ENCODE assay signal across 8 cellular contexts in the genomic region with DNA sequence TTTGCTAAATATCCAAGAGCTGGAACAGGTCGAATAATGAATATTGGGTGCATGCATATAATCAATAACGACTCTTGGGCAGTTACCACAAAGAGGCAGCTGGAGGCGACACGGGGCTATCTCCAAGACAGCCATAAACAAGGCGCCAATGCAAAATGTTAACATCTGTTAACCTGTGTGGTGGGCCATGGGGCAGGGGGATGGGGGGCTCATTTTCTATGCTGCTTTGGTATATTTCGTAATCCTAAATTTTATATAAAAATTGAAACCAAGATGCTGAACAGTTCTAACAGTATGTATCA. TPM values are rescaled to one million over a fixed set of nuclear protein-coding genes. Genes with fewer than 3 reads are reported as not detected.
DNase-seq lines count a peak whose midpoint lies in the region; ATAC-seq and TF ChIP-seq lines count a peak whose summit lies in the region.

No MANE protein-coding gene starts in this region.

- in situ Hi-C loops in brain microvascular endothelial cell (cut with HindIII; ENCODE audit: low pct_ligation_motif_present, low sequenced_read_pairs), result no loop called here

- peaks cover 62 to 75% (median 67%) of the 10 kb centered on the region in 10 experiments for H3K4me1 ChIP-seq in BLaER1 treated with 17β-estradiol and CSF1 and Interleukin-3, amounts not matched to agents 10 nM and 100 nM

- peak overlapping the region; percentile 41 to 100 (median 97); a peak in 17 of 22 replicates for H3K9ac ChIP-seq in BLaER1 treated with 17β-estradiol and CSF1 and Interleukin-3, amounts not matched to agents 10 nM and 100 nM

- H4K20me1 ChIP-seq in BLaER1 treated with 17β-estradiol and CSF1 and Interleukin-3, amounts not matched to agents 10 nM and 100 nM, result peaks cover 9 to 18% (median 17%) of the 10 kb centered on the region in 11 experiments; a peak in 16 of 22 replicates

- H3K36me3 ChIP-seq in BLaER1 treated with 17β-estradiol and CSF1 and Interleukin-3, amounts not matched to agents 10 nM and 100 nM, result peaks cover 0 to 8% (median 0%) of the 10 kb centered on the region in 11 experiments; a peak in 3 of 22 replicates
- H3K36me3 ChIP-seq in KOPT-K1 (ENCODE audit: insufficient read depth, low read length) (no peaks in the 10 kb centered on the region), brain microvascular endothelial cell (replicated peaks) (no peaks in the 10 kb centered on the region)

- peak overlapping the region; percentile 80 to 99 (median 98) for H3K4me2 ChIP-seq in BLaER1 treated with 17β-estradiol and CSF1 and Interleukin-3, amounts not matched to agents 10 nM and 100 nM

- H3K9me3 Mint-ChIP-seq in natural killer cell, result no peaks in the 10 kb centered on the region

- H3K4me3 Mint-ChIP-seq in natural killer cell, result peak overlapping the region; percentile 97

- DNase-seq in caudate nucleus (lab: John Stamatoyannopoulos, UW), result no peak
- DNase-seq in natural killer cell, result no peak
- DNase-seq in NCI-H1930 (lab: John Stamatoyannopoulos, UW), result no peak
- DNase-seq in activated CD4-positive, CD25-positive, alpha-beta regulatory T cell treated with anti-CD3 and anti-CD28 coated beads, Interleukin-2, amount 50 U/mL, for 72 hours, result no peak
- no peak for DNase-seq in NCI-H1694 (lab: John Stamatoyannopoulos, UW)
- no peak for DNase-seq in brain microvascular endothelial cell

- peak overlapping the region in 9 of 10 experiments; percentile 76 to 95 (median 91); a peak in 15 of 20 replicates for H3K4me3 ChIP-seq in BLaER1 treated with 17β-estradiol and CSF1 and Interleukin-3, amounts not matched to agents 10 nM and 100 nM
- H3K4me3 ChIP-seq in brain microvascular endothelial cell (ENCODE audit: low read depth, low read length), result no peak overlapping the region

- no peaks in the 10 kb centered on the region for H3K9me3 ChIP-seq in BLaER1 treated with 17β-estradiol and CSF1 and Interleukin-3, amounts not matched to agents 10 nM and 100 nM (replicated peaks in 1 of 11)
- H3K9me3 ChIP-seq in KOPT-K1 (ENCODE audit: insufficient read depth, low read length, poor library complexity, severe bottlenecking), result no peaks in the 10 kb centered on the region

- H3K36me3 Mint-ChIP-seq in natural killer cell, result no peaks in the 10 kb centered on the region

- no peaks in the 10 kb centered on the region for H3K27me3 ChIP-seq in BLaER1 treated with 17β-estradiol and CSF1 and Interleukin-3, amounts not matched to agents 10 nM and 100 nM
- no peaks in the 10 kb centered on the region for H3K27me3 ChIP-seq in brain microvascular endothelial cell (replicated peaks)

- H3K27me3 Mint-ChIP-seq in natural killer cell (ENCODE audit: low read depth in 2 of 2), result no peaks in the 10 kb centered on the region

- intact Hi-C loops in natural killer cell (cut with micrococcal nuclease), result no loop called here

- H3K27ac ChIP-seq in BLaER1 treated with 17β-estradiol and CSF1 and Interleukin-3, amounts not matched to agents 10 nM and 100 nM, result peak overlapping the region; percentile 7 to 100 (median 99); a peak in 18 of 22 replicates
- H3K27ac ChIP-seq in KOPT-K1 (ENCODE audit: low read depth, low read length, poor library complexity, severe bottlenecking) (peak overlapping the region; percentile 95), caudate nucleus (ENCODE audit: low read depth, low read length) (peak overlapping the region; percentile 100), brain microvascular endothelial cell (no peak overlapping the region)

- no peak for ATAC-seq in natural killer cell

- peak overlapping the region; percentile 99 to 100 for H3K27ac Mint-ChIP-seq in natural killer cell

- peaks cover 78 to 81% of the 10 kb centered on the region in 2 donors for H3K4me1 Mint-ChIP-seq in natural killer cell

- TF ChIP-seq CTCF in natural killer cell (IDR thresholded peaks at IDR 0.05) (no peak), brain microvascular endothelial cell (IDR thresholded peaks at IDR 0.05; ENCODE audit: low read depth, low read length, missing control alignments) (no peak)

RNA-seq across cellular contexts. Expression of gene RNF44, which starts 1.3 kb away (rescaled TPM):
- total RNA-seq in natural killer cell, result 100 to 1,000 TPM; 297 to 394 (median 359) TPM

RNA-seq across cellular contexts. Expression of gene CDHR2, which starts 10.7 kb away (rescaled TPM):
- 1 to 10 TPM in 2 of 3 donors, under 1 TPM in 1; 0.75 to 2.2 (median 1.8) TPM for total RNA-seq in natural killer cell
